ENCODE assay signal across 27 cellular contexts in the genomic region with DNA sequence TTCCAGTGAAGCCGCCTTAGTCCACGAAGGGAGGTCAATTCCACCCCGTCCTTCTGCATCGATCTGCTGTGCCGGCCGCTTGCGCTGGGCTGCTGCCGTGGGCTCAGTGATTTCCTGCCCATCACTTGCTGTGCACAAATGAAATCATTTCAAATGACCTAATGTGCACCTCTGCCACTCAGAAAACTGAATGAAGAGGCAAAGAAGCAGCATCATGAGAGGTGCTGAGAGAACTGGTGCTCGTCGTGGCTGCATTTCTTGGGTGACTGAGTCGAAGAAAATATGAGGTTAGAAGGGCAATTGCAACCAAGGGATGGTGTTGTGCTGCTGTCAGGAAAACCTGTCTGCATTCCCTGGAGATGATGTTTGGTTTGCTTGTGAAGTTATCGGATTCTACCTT.
"Had no signal": no experiment of that assay in that cellular context is flagged by ENCODE, and none has a peak within 500 bp of the region (broad histone marks: within the 10 kb centered on the region; RNA-seq: fewer than 3 reads in every experiment).

No MANE protein-coding gene starts in this region.

- H3K9me3 ChIP-seq: neutrophil, pancreas, prostate gland, right lobe of liver, sigmoid colon, stomach, thoracic aorta, thyroid gland, tibial nerve, upper lobe of left lung, vagina had no signal

- DNase-seq: naive B cell; naive thymus-derived CD8-positive, alpha-beta T cell; nucleus accumbens; pancreas; right cardiac atrium; right lobe of liver; sigmoid colon; small intestine; stimulated activated CD4-positive, alpha-beta T cell treated with anti-CD3 and anti-CD28 coated beads, Interleukin-15, amount 100 ng/mL, for 24 hours; stimulated activated CD4-positive, alpha-beta T cell treated with anti-CD3 and anti-CD28 coated beads, Interleukin-2, amount 100 ng/mL, for 24 hours; stimulated activated CD4-positive, alpha-beta T cell treated with anti-CD3 and anti-CD28 coated beads, Interleukin-2, amount 100 ng/mL, for 48 hours; stimulated activated CD4-positive, alpha-beta T cell treated with anti-CD3 and anti-CD28 coated beads, Interleukin-4, amount 100 ng/mL, for 24 hours; stimulated activated naive B cell treated with anti-CD40 and anti-IgM and Interleukin-4, amounts not matched to agents 10 μg/mL and 1 μg/mL and 100 μg/mL, for 72 hours; stimulated activated naive CD4-positive, alpha-beta T cell treated with Interleukin-2 at 50 U/mL for 16 hours; stomach; thyroid gland; trophoblast cell had no signal

- H3K27me3 Mint-ChIP-seq: natural killer cell treated with Interleukin-12 subunit alpha and Interleukin-12 subunit beta and Interleukin-15 and Interleukin-18, amount 100 ng/mL, for 72 hours; stimulated activated naive CD8-positive, alpha-beta T cell treated with anti-CD3 and anti-CD28 coated beads, Interleukin-15, Interleukin-2, amounts not matched to agents 100 ng/mL and 50 ng/mL, for 24 hours had no signal

- H3K4me3 ChIP-seq: pancreas, prostate gland, right lobe of liver, sigmoid colon, stomach, thoracic aorta, thyroid gland, tibial nerve, upper lobe of left lung, vagina had no signal

- H3K4me1 Mint-ChIP-seq: naive B cell; stimulated activated naive B cell treated with anti-CD40 and anti-IgM and Interleukin-4, amounts not matched to agents 10 μg/mL and 1 μg/mL and 100 μg/mL, for 72 hours had no signal

- H3K9me3 Mint-ChIP-seq: naive B cell; naive thymus-derived CD8-positive, alpha-beta T cell; natural killer cell treated with Interleukin-12 subunit alpha and Interleukin-12 subunit beta and Interleukin-15 and Interleukin-18, amount 100 ng/mL, for 72 hours; stimulated activated effector memory CD8-positive, alpha-beta T cell treated with anti-CD3 and anti-CD28 coated beads, Interleukin-12 subunit alpha, Interleukin-12 subunit beta, amount 100 ng/mL, for 72 hours; stimulated activated naive B cell treated with anti-CD40 and anti-IgM and Interleukin-4, amounts not matched to agents 10 μg/mL and 1 μg/mL and 100 μg/mL, for 72 hours; stimulated activated naive CD8-positive, alpha-beta T cell treated with anti-CD3 and anti-CD28 coated beads, Interleukin-15, Interleukin-2, amounts not matched to agents 100 ng/mL and 50 ng/mL, for 24 hours had no signal

- H3K4me1 ChIP-seq: pancreas, prostate gland, right lobe of liver, sigmoid colon, thyroid gland, vagina had no signal

- H3K27me3 ChIP-seq: pancreas, right lobe of liver, sigmoid colon, stomach, thyroid gland, tibial nerve, upper lobe of left lung, vagina had no signal

- H3K36me3 Mint-ChIP-seq: naive B cell; naive thymus-derived CD8-positive, alpha-beta T cell; natural killer cell treated with Interleukin-12 subunit alpha and Interleukin-12 subunit beta and Interleukin-15 and Interleukin-18, amount 100 ng/mL, for 72 hours; stimulated activated effector memory CD8-positive, alpha-beta T cell treated with anti-CD3 and anti-CD28 coated beads, Interleukin-12 subunit alpha, Interleukin-12 subunit beta, amount 100 ng/mL, for 72 hours; stimulated activated naive B cell treated with anti-CD40 and anti-IgM and Interleukin-4, amounts not matched to agents 10 μg/mL and 1 μg/mL and 100 μg/mL, for 72 hours had no signal

- H3K36me3 ChIP-seq: neutrophil, pancreas, prostate gland, right lobe of liver, sigmoid colon, stomach, thoracic aorta, thyroid gland, tibial nerve, upper lobe of left lung, vagina had no signal

- ATAC-seq: naive thymus-derived CD8-positive, alpha-beta T cell; natural killer cell treated with Interleukin-12 subunit alpha and Interleukin-12 subunit beta and Interleukin-15 and Interleukin-18, amount 100 ng/mL, for 72 hours; pancreas; right cardiac atrium; right lobe of liver; stimulated activated effector memory CD8-positive, alpha-beta T cell treated with anti-CD3 and anti-CD28 coated beads, Interleukin-12 subunit alpha, Interleukin-12 subunit beta, amount 100 ng/mL, for 72 hours; stimulated activated naive B cell treated with anti-CD40 and anti-IgM and Interleukin-4, amounts not matched to agents 10 μg/mL and 1 μg/mL and 100 μg/mL, for 72 hours had no signal

- H3K4me3 Mint-ChIP-seq: naive B cell; naive thymus-derived CD8-positive, alpha-beta T cell; natural killer cell treated with Interleukin-12 subunit alpha and Interleukin-12 subunit beta and Interleukin-15 and Interleukin-18, amount 100 ng/mL, for 72 hours; neural crest cell; stimulated activated effector memory CD8-positive, alpha-beta T cell treated with anti-CD3 and anti-CD28 coated beads, Interleukin-12 subunit alpha, Interleukin-12 subunit beta, amount 100 ng/mL, for 72 hours; stimulated activated naive B cell treated with anti-CD40 and anti-IgM and Interleukin-4, amounts not matched to agents 10 μg/mL and 1 μg/mL and 100 μg/mL, for 72 hours; stimulated activated naive CD8-positive, alpha-beta T cell treated with anti-CD3 and anti-CD28 coated beads, Interleukin-15, Interleukin-2, amounts not matched to agents 100 ng/mL and 50 ng/mL, for 24 hours had no signal

- H3K27ac ChIP-seq: neutrophil, pancreas, prostate gland, right lobe of liver, sigmoid colon, stomach, thoracic aorta, thyroid gland, tibial nerve, upper lobe of left lung, vagina had no signal

- H3K27ac Mint-ChIP-seq: naive B cell; naive thymus-derived CD8-positive, alpha-beta T cell; natural killer cell treated with Interleukin-12 subunit alpha and Interleukin-12 subunit beta and Interleukin-15 and Interleukin-18, amount 100 ng/mL, for 72 hours; stimulated activated effector memory CD8-positive, alpha-beta T cell treated with anti-CD3 and anti-CD28 coated beads, Interleukin-12 subunit alpha, Interleukin-12 subunit beta, amount 100 ng/mL, for 72 hours; stimulated activated naive B cell treated with anti-CD40 and anti-IgM and Interleukin-4, amounts not matched to agents 10 μg/mL and 1 μg/mL and 100 μg/mL, for 72 hours; stimulated activated naive CD8-positive, alpha-beta T cell treated with anti-CD3 and anti-CD28 coated beads, Interleukin-15, Interleukin-2, amounts not matched to agents 100 ng/mL and 50 ng/mL, for 24 hours had no signal
